Comparison of ENCODE assay signal across 8 cellular contexts in genomic region chr7:130441408-130441854, GRCh38. TPM values are rescaled to one million over a fixed set of nuclear protein-coding genes. Genes with fewer than 3 reads are reported as not detected.
A peak's percentile ranks its signal among the peaks of the same experiment; 100 is the strongest.
DNase-seq lines count a peak whose midpoint lies in the region; ATAC-seq, FAIRE-seq and TF ChIP-seq lines count a peak whose summit lies in the region.

No MANE protein-coding gene starts in this region.

- no peak for FAIRE-seq in GM12892 (lab: Jason Lieb, UNC)

- no peaks in the 10 kb centered on the region for H3K9me3 ChIP-seq in T-helper 17 cell (ENCODE audit: control insufficient read depth, low read length, poor library complexity, severe bottlenecking)

- H3K4me3 ChIP-seq in fibroblast of the aortic adventitia (ENCODE audit: low read depth, low read length), result peak overlapping the region; percentile 88

- peak overlapping the region; percentile 83 for H3K27ac Mint-ChIP-seq in T-helper 17 cell

- ATAC-seq in T-helper 17 cell, result no peak
- ATAC-seq in GM18907 (IDR thresholded peaks at IDR 0.05; ENCODE audit: unreplicated experiment), result no peak

- H3K4me1 Mint-ChIP-seq in T-helper 17 cell, result peaks cover 16% of the 10 kb centered on the region

- H3K4me3 Mint-ChIP-seq in T-helper 17 cell, result peak overlapping the region; percentile 94

- peaks cover 13% of the 10 kb centered on the region for H3K27me3 Mint-ChIP-seq in T-helper 17 cell

- peaks cover 3% of the 10 kb centered on the region for H3K36me3 Mint-ChIP-seq in T-helper 17 cell (ENCODE audit: low read depth)

- no peak for TF ChIP-seq POLR2A in GM12892 (IDR thresholded peaks at IDR 0.05; ENCODE audit: low read depth, low read length)

- DNase-seq in DMS53 (lab: John Stamatoyannopoulos, UW) (peak; percentile 98), NCI-H1092 (lab: John Stamatoyannopoulos, UW) (peak; percentile 97), T-helper 17 cell (no peak), fibroblast of the aortic adventitia (ENCODE audit: low read depth) (no peak), pons (ENCODE audit: low spot score) (peak; percentile 55), H4 (ENCODE audit: low spot score) (no peak), GM12892 (ENCODE audit: insufficient read length) (no peak)

- TF ChIP-seq CTCF in fibroblast of the aortic adventitia (IDR thresholded peaks at IDR 0.05; ENCODE audit: insufficient read depth, low read length), result no peak

RNA-seq across cellular contexts. Expression of gene CEP41, which starts 0.6 kb away (rescaled TPM):
- total RNA-seq in T-helper 17 cell, result 1 to 10 TPM; 3.2 to 6.0 TPM
- 16.1 and 21.6 TPM in 2 replicates for total RNA-seq in fibroblast of the aortic adventitia (ENCODE audit: low replicate concordance)
- 17.7 and 36.0 TPM in 2 replicates for total RNA-seq in H4 (2014; rRNA removed; shearing (Covaris generic))
- polyA plus RNA-seq in GM12892 (2012; ENCODE audit: missing spikeins), result 13.3 TPM

RNA-seq across cellular contexts. Expression of gene MEST, which starts 50.5 kb away (rescaled TPM):
- total RNA-seq in T-helper 17 cell (1 to 10 TPM; 4.6 to 5.1 TPM), fibroblast of the aortic adventitia (ENCODE audit: low replicate concordance) (63.0 and 236 TPM in 2 replicates)
- 0.06 TPM in 1 of 2 replicates, not detected in the other for total RNA-seq in H4 (2014; rRNA removed; shearing (Covaris generic))
- 8.4 TPM for polyA plus RNA-seq in GM12892 (2012; ENCODE audit: missing spikeins)

Comparison
In these comparisons a context has a peak if more than half of its experiments do, and no peak if none do; other contexts are left out.
1. DNase-seq: peak in DMS53 (single experiment), NCI-H1092 (single experiment) and pons (single experiment); none in T-helper 17 cell (0 of 3), fibroblast of the aortic adventitia (single experiment), H4 (single experiment) and GM12892 (single experiment).
2. RNA of gene MEST, which starts 50.5 kb away (total RNA-seq): 63.0 to 236 TPM in fibroblast of the aortic adventitia; 4.6 to 5.1 TPM in T-helper 17 cell and 0.06 TPM in H4; every median in the first group is over 10 times any median in the second.